ENCODE assay signal across 23 cellular contexts in the genomic region with DNA sequence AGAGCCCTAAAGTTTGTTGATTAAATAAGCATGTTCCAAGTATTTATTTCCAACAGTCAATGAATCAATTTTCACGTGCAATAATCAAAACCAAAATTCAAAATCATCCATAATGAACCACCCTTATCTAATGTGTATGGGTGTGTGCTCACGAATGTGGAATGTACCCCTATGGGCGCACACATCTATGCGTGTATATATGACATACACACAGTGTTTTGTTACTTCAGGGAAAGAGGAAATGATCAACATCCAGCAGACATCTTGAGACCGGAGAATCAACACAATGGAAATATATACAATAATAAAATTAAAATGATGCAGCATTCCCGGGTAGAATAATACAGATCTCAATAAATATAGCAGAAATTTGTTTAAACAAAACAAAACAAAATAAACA. TPM values are rescaled to one million over a fixed set of nuclear protein-coding genes. Genes with fewer than 3 reads are reported as not detected.
"Had no signal": no experiment of that assay in that cellular context is flagged by ENCODE, and none has a peak within 500 bp of the region (broad histone marks: within the 10 kb centered on the region; RNA-seq: fewer than 3 reads in every experiment).

No MANE protein-coding gene starts in this region.

- H3K4me1 Mint-ChIP-seq: activated CD4-positive, alpha-beta T cell treated with anti-CD3 and anti-CD28 coated beads for 36 hours; activated naive CD8-positive, alpha-beta T cell treated with anti-CD3 and anti-CD28 coated beads, Interleukin-2, amount 10 ng/mL, durations not matched to agents 7 days and 5 days had no signal

- H3K27ac Mint-ChIP-seq: activated CD4-positive, alpha-beta T cell treated with anti-CD3 and anti-CD28 coated beads for 36 hours; activated CD8-positive, alpha-beta T cell treated with anti-CD3 and anti-CD28 coated beads for 36 hours; activated naive CD8-positive, alpha-beta T cell treated with anti-CD3 and anti-CD28 coated beads, Interleukin-2, amount 10 ng/mL, durations not matched to agents 7 days and 5 days; activated T-cell treated with anti-CD3 and anti-CD28 coated beads, Interleukin-2, amount 50 U/mL, for 72 hours had no signal

- DNase-seq: activated CD4-positive, alpha-beta T cell treated with anti-CD3 and anti-CD28 coated beads for 36 hours; activated CD8-positive, alpha-beta memory T cell treated with anti-CD3 and anti-CD28 coated beads, Interleukin-2, amount 50 U/mL, for 4 hours; activated CD8-positive, alpha-beta T cell treated with anti-CD3 and anti-CD28 coated beads for 36 hours; activated naive CD4-positive, alpha-beta T cell treated with anti-CD3 and anti-CD28 coated beads, Interleukin-2, amount 50 U/mL, for 16 hours; activated naive CD8-positive, alpha-beta T cell treated with anti-CD3 and anti-CD28 coated beads, Interleukin-2, amount 10 ng/mL, durations not matched to agents 7 days and 5 days; activated T-cell treated with anti-CD3 and anti-CD28 coated beads, Interleukin-2, amount 50 U/mL, for 72 hours; adrenal gland; anterior cingulate cortex; MV-4-11; NCI-H1417 treated with DMSO at 0.1 percent for 48 hours; NCI-H1694; NCI-H2171 treated with DMSO at 0.1 percent for 48 hours; NCI-H226; NCI-H774; SIG-M5; T-helper 1 cell had no signal

- H3K27ac ChIP-seq: adrenal gland, breast epithelium, VCaP had no signal

- H3K4me3 ChIP-seq: adrenal gland, breast epithelium, MG63 had no signal

- H3K9me3 Mint-ChIP-seq: activated CD8-positive, alpha-beta T cell treated with anti-CD3 and anti-CD28 coated beads for 36 hours had no signal

- H3K9me3 ChIP-seq: adrenal gland, breast epithelium, MG63 had no signal

- H3K36me3 ChIP-seq: adrenal gland, breast epithelium, MG63 had no signal

- ATAC-seq: activated CD4-positive, alpha-beta T cell treated with anti-CD3 and anti-CD28 coated beads for 36 hours; activated CD8-positive, alpha-beta T cell treated with anti-CD3 and anti-CD28 coated beads for 36 hours; activated T-cell treated with anti-CD3 and anti-CD28 coated beads, Interleukin-2, amount 50 U/mL, for 72 hours had no signal

- H3K4me3 Mint-ChIP-seq: activated CD4-positive, alpha-beta T cell treated with anti-CD3 and anti-CD28 coated beads for 36 hours; activated CD8-positive, alpha-beta T cell treated with anti-CD3 and anti-CD28 coated beads for 36 hours; activated naive CD8-positive, alpha-beta T cell treated with anti-CD3 and anti-CD28 coated beads, Interleukin-2, amount 10 ng/mL, durations not matched to agents 7 days and 5 days; activated T-cell treated with anti-CD3 and anti-CD28 coated beads, Interleukin-2, amount 50 U/mL, for 72 hours had no signal

- H3K36me3 Mint-ChIP-seq: activated naive CD8-positive, alpha-beta T cell treated with anti-CD3 and anti-CD28 coated beads, Interleukin-2, amount 10 ng/mL, durations not matched to agents 7 days and 5 days had no signal

RNA-seq across cellular contexts. Expression of gene FEZF1, which starts 3.3 kb away (rescaled TPM):
- total RNA-seq: activated CD4-positive, alpha-beta T cell treated with anti-CD3 and anti-CD28 coated beads for 36 hours; activated CD8-positive, alpha-beta T cell treated with anti-CD3 and anti-CD28 coated beads for 36 hours; activated naive CD8-positive, alpha-beta T cell treated with anti-CD3 and anti-CD28 coated beads, Interleukin-2, amount 10 ng/mL, durations not matched to agents 7 days and 5 days; activated T-cell treated with anti-CD3 and anti-CD28 coated beads, Interleukin-2, amount 50 U/mL, for 72 hours; breast epithelium; chondrocyte; OCI-LY7; RPMI7951; T-helper 2 cell treated with Interferon-gamma antibody and Interleukin-4, amounts not matched to agents 100 ng/mL and 5 ng/mL, for 36 hours had no signal
